In the genomic region with DNA sequence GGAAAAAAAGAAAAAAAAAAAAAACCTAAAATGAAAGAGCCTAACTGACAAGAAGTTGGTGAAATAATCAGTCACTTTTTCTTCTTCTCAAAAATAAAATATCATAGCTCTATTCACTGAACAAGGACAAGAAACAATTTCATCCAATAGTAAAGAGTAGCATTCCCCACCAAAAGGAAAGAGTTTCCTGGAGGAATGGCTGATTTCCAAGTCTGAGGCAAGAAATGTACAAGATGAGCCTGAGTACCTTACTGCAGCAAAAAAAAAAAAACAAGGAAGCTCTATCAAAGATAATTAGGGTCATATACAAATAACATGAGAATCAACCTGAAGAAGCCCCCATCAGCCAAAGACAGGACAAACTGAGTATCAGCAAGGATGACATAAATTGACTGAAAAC, we compare ENCODE assay signal across 25 cellular contexts. TPM values are rescaled to one million over a fixed set of nuclear protein-coding genes. Genes with fewer than 3 reads are reported as not detected.
DNase-seq lines count a peak whose midpoint lies in the region; ATAC-seq and TF ChIP-seq lines count a peak whose summit lies in the region.
"Had no signal": no experiment of that assay in that cellular context is flagged by ENCODE, and none has a peak within 500 bp of the region (broad histone marks: within the 10 kb centered on the region; RNA-seq: fewer than 3 reads in every experiment).

No MANE protein-coding gene starts in this region.

- H3K27ac Mint-ChIP-seq in activated B cell treated with CpG ODN at 0.5 μM for 24 hours (peak overlapping the region; percentile 15), mesothelial cell of epicardium (no peak overlapping the region)
- H3K27ac Mint-ChIP-seq: activated CD4-positive, alpha-beta T cell treated with anti-CD3 and anti-CD28 coated beads, Interleukin-2, amount 10 ng/mL, durations not matched to agents 24 days and 14 days; GM23338 had no signal

- CTCF ChIA-PET in activated B cell treated with CpG ODN at 0.5 μM for 24 hours (lab: Charles Lee) = no interaction called here

- POLR2A ChIA-PET in activated B cell treated with CpG ODN at 0.5 μM for 24 hours (lab: Charles Lee) = interaction anchor here (0.7 to 3.4 kb wide), 4 partner anchors 8 to 84 kb away, joined by 4 to 23 read pairs (median 5); partner anchors contain the start of gene ROCK1

- peaks cover 7% of the 10 kb centered on the region for H3K36me3 Mint-ChIP-seq in activated B cell treated with CpG ODN at 0.5 μM for 24 hours (ENCODE audit: low read depth)
- peaks cover 4% of the 10 kb centered on the region for H3K36me3 Mint-ChIP-seq in mesothelial cell of epicardium

- H3K9me3 Mint-ChIP-seq in activated B cell treated with CpG ODN at 0.5 μM for 24 hours = no peaks in the 10 kb centered on the region
- H3K9me3 Mint-ChIP-seq in mesothelial cell of epicardium = peaks cover 7% of the 10 kb centered on the region
- H3K9me3 Mint-ChIP-seq: GM23338 had no signal

- no peak overlapping the region for H3K4me3 ChIP-seq in fibroblast of mammary gland (ENCODE audit: control insufficient read depth, low read depth, low read length)
- H3K4me3 ChIP-seq: esophagus squamous epithelium, GM23338, uterus had no signal

- DNase-seq in AG08395 (ENCODE audit: low spot score) (peak; percentile 19), GM03348 (ENCODE audit: low spot score) (peak; percentile 24), activated B cell treated with CpG ODN at 0.5 μM for 24 hours (no peak), fibroblast of mammary gland (ENCODE audit: low read depth) (peak; percentile 51), SHP77 treated with DMSO at 0.1 percent for 48 hours (lab: John Stamatoyannopoulos, UW) (no peak), iPS-NIHi7 (ENCODE audit: extremely low spot score) (no peak), mesothelial cell of epicardium (ENCODE audit: low spot score in 2 of 2, unreplicated experiment in 2 of 2) (no peak)
- DNase-seq: activated CD4-positive, alpha-beta T cell treated with anti-CD3 and anti-CD28 coated beads, Interleukin-2, amount 10 ng/mL, durations not matched to agents 24 days and 14 days; activated CD8-positive, alpha-beta memory T cell treated with anti-CD3 and anti-CD28 coated beads, Interleukin-2, amount 50 U/mL, for 4 hours; activated gamma-delta T cell; amygdala; central memory CD4-positive, alpha-beta T cell; DMS79; effector CD8-positive, alpha-beta T cell; esophagus squamous epithelium; NCI-H1417; NCI-H524 treated with DMSO at 0.1 percent for 48 hours; stimulated activated CD4-positive, alpha-beta T cell treated with anti-CD3 and anti-CD28 coated beads, Interleukin-4, amount 100 ng/mL, for 4 hours; T-cell; uterus had no signal

- ATAC-seq in activated B cell treated with CpG ODN at 0.5 μM for 24 hours (ENCODE audit: low read depth) = no peak
- no peak for ATAC-seq in GM19035 (IDR thresholded peaks at IDR 0.05; ENCODE audit: unreplicated experiment)
- ATAC-seq: Right ventricle myocardium inferior, T-cell had no signal

- H3K4me1 Mint-ChIP-seq in activated B cell treated with CpG ODN at 0.5 μM for 24 hours (peaks cover 83% of the 10 kb centered on the region), mesothelial cell of epicardium (peaks cover 14% of the 10 kb centered on the region)

- H3K4me3 Mint-ChIP-seq in activated B cell treated with CpG ODN at 0.5 μM for 24 hours = peak overlapping the region; percentile 17
- no peak overlapping the region for H3K4me3 Mint-ChIP-seq in mesothelial cell of epicardium
- H3K4me3 Mint-ChIP-seq: activated CD4-positive, alpha-beta T cell treated with anti-CD3 and anti-CD28 coated beads, Interleukin-2, amount 10 ng/mL, durations not matched to agents 24 days and 14 days; CD14-positive monocyte; GM23338; neural crest cell had no signal

- intact Hi-C loops in activated B cell treated with CpG ODN at 0.5 μM for 24 hours (cut with micrococcal nuclease) = no loop called here

- TF ChIP-seq CTCF in activated B cell treated with CpG ODN at 0.5 μM for 24 hours (IDR thresholded peaks at IDR 0.05) (no peak), fibroblast of mammary gland (conservative IDR thresholded peaks at IDR 0.05; ENCODE audit: control insufficient read depth, insufficient read depth, low read depth, low read length) (no peak), mesothelial cell of epicardium (IDR thresholded peaks at IDR 0.05; ENCODE audit: unreplicated experiment) (no peak)

- no peaks in the 10 kb centered on the region for H3K27me3 Mint-ChIP-seq in activated B cell treated with CpG ODN at 0.5 μM for 24 hours
- H3K27me3 Mint-ChIP-seq in mesothelial cell of epicardium (ENCODE audit: low read depth) = no peaks in the 10 kb centered on the region
- H3K27me3 Mint-ChIP-seq: activated CD4-positive, alpha-beta T cell treated with anti-CD3 and anti-CD28 coated beads, Interleukin-2, amount 10 ng/mL, durations not matched to agents 24 days and 14 days; T-cell had no signal

RNA-seq across cellular contexts. Expression of gene ROCK1, which starts 11.5 kb away (rescaled TPM):
- total RNA-seq in activated B cell treated with CpG ODN at 0.5 μM for 24 hours (58.9 and 68.2 TPM in 2 replicates), mesothelial cell of epicardium (47.3 to 48.1 TPM (median 48.0 TPM) in 3 replicates)

Comparison
In these comparisons a context has a peak if more than half of its experiments do, and no peak if none do; other contexts are left out.
1. DNase-seq: peak in AG08395 (single experiment), GM03348 (single experiment) and fibroblast of mammary gland (single experiment); none in activated B cell treated with CpG ODN at 0.5 μM for 24 hours (single experiment), SHP77 treated with DMSO at 0.1 percent for 48 hours (single experiment), iPS-NIHi7 (single experiment) and mesothelial cell of epicardium (0 of 2).